9 cellular contexts compared by ENCODE assay signal in genomic region chr2:84947010-84947593, GRCh38. TPM values are rescaled to one million over a fixed set of nuclear protein-coding genes. Genes with fewer than 3 reads are reported as not detected.
DNase-seq lines count a peak whose midpoint lies in the region; ATAC-seq and TF ChIP-seq lines count a peak whose summit lies in the region.
"Had no signal": no experiment of that assay in that cellular context is flagged by ENCODE, and none has a peak within 500 bp of the region (broad histone marks: within the 10 kb centered on the region; RNA-seq: fewer than 3 reads in every experiment).

No MANE protein-coding gene starts in this region.

- H3K9me3 ChIP-seq in CD8-positive, alpha-beta T cell (ENCODE audit: low read length), result no peaks in the 10 kb centered on the region
- H3K9me3 ChIP-seq in IMR-90 (ENCODE audit: control insufficient read depth, insufficient read depth, low read length) (no peaks in the 10 kb centered on the region), aorta (ENCODE audit: control insufficient read depth, low read length) (no peaks in the 10 kb centered on the region)

- H4K5ac ChIP-seq in IMR-90 (ENCODE audit: low read depth, low read length), result peak overlapping the region; percentile 79; the same call in 1 of the 2 replicates

- in situ Hi-C loops in IMR-90 (cut with MboI; ENCODE audit: low sequenced_read_pairs), result no loop called here

- H2AK9ac ChIP-seq in IMR-90 (replicated peaks; ENCODE audit: low read depth, low read length, poor library complexity), result no peak overlapping the region

- no TSS peak for BruUV-seq in IMR-90 (replicated peaks; lab: Mats Ljungman, UMichigan)

- no peak for ATAC-seq in CD8-positive, alpha-beta T cell
- no peak for ATAC-seq in IMR-90 (ENCODE audit: low read depth)
- no peak for ATAC-seq in activated naive CD8-positive, alpha-beta T cell treated with anti-CD3 and anti-CD28 coated beads, Interleukin-2, amount 10 ng/mL, durations not matched to agents 7 days and 5 days (ENCODE audit: low read depth)
- ATAC-seq in naive thymus-derived CD8-positive, alpha-beta T cell, result no peak
- no peak for ATAC-seq in esophagus mucosa
- no peak for ATAC-seq in aorta (ENCODE audit: low FRiP score)

- H2AK5ac ChIP-seq in IMR-90 (ENCODE audit: low read depth, low read length), result peak overlapping the region; percentile 94

- no peak overlapping the region for H3K4me2 ChIP-seq in IMR-90 (ENCODE audit: low read depth, low read length)

- no peak for TF ChIP-seq CTCF in CD8-positive, alpha-beta T cell (IDR thresholded peaks at IDR 0.05)
- no peak for TF ChIP-seq CTCF in IMR-90 (conservative IDR thresholded peaks at IDR 0.05; ENCODE audit: low read depth, low read length)

- intact Hi-C loops in CD8-positive, alpha-beta T cell (cut with DNase I, micrococcal nuclease), result loop anchor here (2.0 kb wide), 2 partner anchors 20 to 22 kb away; no protein-coding TSS in a partner anchor
- intact Hi-C loops in IMR-90 (cut with micrococcal nuclease), result no loop called here
- intact Hi-C loops in aorta (cut with DNase I), result loop anchor here in 1 of 2 donors (10.0 kb wide), 1 partner anchor 892 kb away; no protein-coding TSS in a partner anchor

- H2BK15ac ChIP-seq in IMR-90 (ENCODE audit: low read depth, low read length), result peak overlapping the region; percentile 67; the same call in 2 of the 3 replicates

- no peak overlapping the region for H3K4me3 ChIP-seq in CD8-positive, alpha-beta T cell (ENCODE audit: low read depth, low read length)
- no peak overlapping the region for H3K4me3 ChIP-seq in IMR-90 (ENCODE audit: insufficient read depth, low read depth, low read length)
- no peak overlapping the region for H3K4me3 ChIP-seq in aorta (ENCODE audit: low read length in 2 of 2)

- WGBS in IMR-90 (ENCODE audit: extremely low coverage in 2 of 2, insufficient read length in 1 of 2), 2 experiments, result 100% methylated on average over 2 of the region's 10 CpGs; no CpG with 5 or more reads in 1 of the 2 experiments
- WGBS in aorta, 2 donors, result 84 to 86% methylated on average over 10 of the region's 10 CpGs

- H2BK20ac ChIP-seq in IMR-90 (ENCODE audit: low read depth, low read length), result peak overlapping the region; percentile 58

- H3K23ac ChIP-seq in IMR-90 (ENCODE audit: low read depth, low read length), result peak overlapping the region; percentile 25; the same call in 1 of the 2 replicates

- no peaks in the 10 kb centered on the region for H3K36me3 ChIP-seq in CD8-positive, alpha-beta T cell (ENCODE audit: insufficient read depth, low read length)
- H3K36me3 ChIP-seq in IMR-90 (ENCODE audit: control insufficient read depth, insufficient read depth, low read length) (no peaks in the 10 kb centered on the region), aorta (ENCODE audit: control insufficient read depth in 1 of 2, insufficient read depth in 2 of 2, low read length in 1 of 2) (no peaks in the 10 kb centered on the region)

- no peak for TF ChIP-seq RAD21 in IMR-90 (IDR thresholded peaks at IDR 0.05; ENCODE audit: low read length)

- peak overlapping the region; percentile 1 for H3K27ac ChIP-seq in CD8-positive, alpha-beta T cell (ENCODE audit: low read depth, low read length)
- no peak overlapping the region; the same call in 1 of the 2 replicates for H3K27ac ChIP-seq in IMR-90 (ENCODE audit: insufficient read depth, low read length)
- no peak overlapping the region for H3K27ac ChIP-seq in aorta (ENCODE audit: low read depth in 1 of 2, low read length in 2 of 2)

- peak overlapping the region; percentile 75 for H3K4me3 Mint-ChIP-seq in CD8-positive, alpha-beta T cell
- peak overlapping the region; percentile 80 for H3K4me3 Mint-ChIP-seq in activated naive CD8-positive, alpha-beta T cell treated with anti-CD3 and anti-CD28 coated beads, Interleukin-2, amount 10 ng/mL, durations not matched to agents 7 days and 5 days
- H3K4me3 Mint-ChIP-seq in naive thymus-derived CD8-positive, alpha-beta T cell, result peak overlapping the region in 9 of 10 donors; percentile 62 to 82 (median 74)

- no peak overlapping the region for H3K9ac ChIP-seq in IMR-90 (ENCODE audit: low read depth, low read length)

- peak overlapping the region; percentile 84 for H4K91ac ChIP-seq in IMR-90 (ENCODE audit: insufficient read depth, low read depth, low read length)

- H4K8ac ChIP-seq in IMR-90 (ENCODE audit: low read depth in 2 of 2, low read length in 2 of 2), result peak overlapping the region; percentile 45 to 83

- H3K4ac ChIP-seq in IMR-90 (ENCODE audit: low read depth, low read length), result peak overlapping the region; percentile 93

- DNase-seq in CD8-positive, alpha-beta T cell, result no peak
- DNase-seq in IMR-90 (no peak), GM03348 (ENCODE audit: low spot score) (no peak), aorta (no peak)
- no peak for DNase-seq in activated naive CD8-positive, alpha-beta T cell treated with anti-CD3 and anti-CD28 coated beads, Interleukin-2, amount 10 ng/mL, durations not matched to agents 7 days and 5 days
- DNase-seq in naive thymus-derived CD8-positive, alpha-beta T cell, result no peak
- DNase-seq: NCI-H2029; NK-92 treated with Interleukin-12 subunit alpha and Interleukin-12 subunit beta, amount 100 ng/mL, for 24 hours had no signal

- peak overlapping the region; percentile 15 for H3K14ac ChIP-seq in IMR-90 (replicated peaks; ENCODE audit: low read depth, low read length)

- TF ChIP-seq POLR2A in IMR-90 (IDR thresholded peaks at IDR 0.05; ENCODE audit: low read depth, low read length), result no peak

- CTCF ChIA-PET in CD8-positive, alpha-beta T cell (lab: Charles Lee), result interaction anchor here (0.9 to 4.9 kb wide), 11 partner anchors 13 to 73 kb away, joined by 3 to 28 read pairs (median 5); no protein-coding TSS in a partner anchor
- CTCF ChIA-PET in IMR-90 (lab: Yijun Ruan, JAX), result interaction anchor here (0.8 to 3.0 kb wide), 3 partner anchors 10 to 29 kb away, joined by 3 to 17 read pairs (median 3); no protein-coding TSS in a partner anchor

- H4K20me1 ChIP-seq in IMR-90 (ENCODE audit: insufficient read depth, low read length), result no peaks in the 10 kb centered on the region

- dilution Hi-C loops in IMR-90 (cut with HindIII; ENCODE audit: low sequenced_read_pairs, unreplicated experiment), result no loop called here

- H3K9me1 ChIP-seq in IMR-90 (ENCODE audit: insufficient read depth, low read length), result peaks cover 10% of the 10 kb centered on the region

- no peaks in the 10 kb centered on the region for H3K27me3 ChIP-seq in CD8-positive, alpha-beta T cell (ENCODE audit: insufficient read depth, low read length)
- H3K27me3 ChIP-seq in IMR-90 (ENCODE audit: control insufficient read depth, insufficient read depth, low read length) (no peaks in the 10 kb centered on the region), aorta (ENCODE audit: control insufficient read depth in 1 of 2, insufficient read depth in 2 of 2, low read length in 1 of 2) (no peaks in the 10 kb centered on the region)

- no peaks in the 10 kb centered on the region for H3K9me3 Mint-ChIP-seq in CD8-positive, alpha-beta T cell
- H3K9me3 Mint-ChIP-seq in activated naive CD8-positive, alpha-beta T cell treated with anti-CD3 and anti-CD28 coated beads, Interleukin-2, amount 10 ng/mL, durations not matched to agents 7 days and 5 days, result no peaks in the 10 kb centered on the region
- H3K9me3 Mint-ChIP-seq in naive thymus-derived CD8-positive, alpha-beta T cell, result no peaks in the 10 kb centered on the region

- peak overlapping the region; percentile 91 for H2AFZ ChIP-seq in IMR-90 (replicated peaks; ENCODE audit: low read length, poor library complexity)

- H3K4me1 Mint-ChIP-seq in CD8-positive, alpha-beta T cell (ENCODE audit: low read depth), result peaks cover 24% of the 10 kb centered on the region
- H3K4me1 Mint-ChIP-seq in activated naive CD8-positive, alpha-beta T cell treated with anti-CD3 and anti-CD28 coated beads, Interleukin-2, amount 10 ng/mL, durations not matched to agents 7 days and 5 days, result peaks cover 26% of the 10 kb centered on the region
- H3K4me1 Mint-ChIP-seq in naive thymus-derived CD8-positive, alpha-beta T cell, result peaks cover 20 to 39% (median 33%) of the 10 kb centered on the region in 4 donors

- POLR2A ChIA-PET in CD8-positive, alpha-beta T cell (lab: Charles Lee), result interaction anchor here (0.8 to 2.5 kb wide), 9 partner anchors 10 to 141 kb away, joined by 3 to 14 read pairs (median 6); partner anchors contain the start of gene KCMF1
- POLR2A ChIA-PET in IMR-90 (lab: Charles Lee; ENCODE audit: unreplicated experiment), result interaction anchor here (0.5 kb wide), 1 partner anchor 26 kb away, joined by 7 read pairs; no protein-coding TSS in a partner anchor
- POLR2A ChIA-PET in activated naive CD8-positive, alpha-beta T cell treated with anti-CD3 and anti-CD28 coated beads, Interleukin-2, amount 10 ng/mL, durations not matched to agents 7 days and 5 days (lab: Charles Lee), result interaction anchor here (0.6 to 4.2 kb wide), 12 partner anchors 9 to 380 kb away, joined by 3 to 49 read pairs (median 4); partner anchors contain the start of genes KCMF1 and TGOLN2
- POLR2A ChIA-PET in naive thymus-derived CD8-positive, alpha-beta T cell (lab: Charles Lee), result interaction anchor here (0.9 to 3.8 kb wide), 10 partner anchors 12 to 421 kb away, joined by 3 to 36 read pairs (median 5); partner anchors contain the start of genes KCMF1 and TMSB10

- H3K36me3 Mint-ChIP-seq in CD8-positive, alpha-beta T cell, result no peaks in the 10 kb centered on the region
- H3K36me3 Mint-ChIP-seq in activated naive CD8-positive, alpha-beta T cell treated with anti-CD3 and anti-CD28 coated beads, Interleukin-2, amount 10 ng/mL, durations not matched to agents 7 days and 5 days, result peaks cover 19% of the 10 kb centered on the region
- no peaks in the 10 kb centered on the region for H3K36me3 Mint-ChIP-seq in naive thymus-derived CD8-positive, alpha-beta T cell

- peak overlapping the region; percentile 96 for H2BK120ac ChIP-seq in IMR-90 (ENCODE audit: low read depth, low read length)

- H3K18ac ChIP-seq in IMR-90 (ENCODE audit: low read depth, low read length), result peak overlapping the region; percentile 10; the same call in 1 of the 2 replicates

- H3K4me1 ChIP-seq in CD8-positive, alpha-beta T cell (ENCODE audit: insufficient read depth, low read length), result peaks cover 22% of the 10 kb centered on the region
- H3K4me1 ChIP-seq in IMR-90 (ENCODE audit: control insufficient read depth, insufficient read depth, low read length) (peaks cover 4% of the 10 kb centered on the region; the same call in 1 of the 2 replicates), aorta (ENCODE audit: control insufficient read depth in 1 of 2, insufficient read depth in 2 of 2, low read length in 2 of 2) (no peaks in the 10 kb centered on the region)

- H2BK5ac ChIP-seq in IMR-90 (ENCODE audit: low read depth, low read length, poor library complexity, severe bottlenecking), result peak overlapping the region; percentile 99

- peaks cover 0 to 18% of the 10 kb centered on the region in 2 experiments; a peak in 1 of 4 replicates for H3K79me1 ChIP-seq in IMR-90 (ENCODE audit: low read depth in 1 of 2, low read length in 2 of 2)

- no peaks in the 10 kb centered on the region for H3K27me3 Mint-ChIP-seq in CD8-positive, alpha-beta T cell (ENCODE audit: low read depth)
- H3K27me3 Mint-ChIP-seq in activated naive CD8-positive, alpha-beta T cell treated with anti-CD3 and anti-CD28 coated beads, Interleukin-2, amount 10 ng/mL, durations not matched to agents 7 days and 5 days, result no peaks in the 10 kb centered on the region
- no peaks in the 10 kb centered on the region for H3K27me3 Mint-ChIP-seq in naive thymus-derived CD8-positive, alpha-beta T cell

- no peak overlapping the region for H3K56ac ChIP-seq in IMR-90 (ENCODE audit: extremely low read depth, insufficient read depth, low read length)

- peak overlapping the region; percentile 90 for H3K27ac Mint-ChIP-seq in CD8-positive, alpha-beta T cell
- peak overlapping the region; percentile 97 for H3K27ac Mint-ChIP-seq in activated naive CD8-positive, alpha-beta T cell treated with anti-CD3 and anti-CD28 coated beads, Interleukin-2, amount 10 ng/mL, durations not matched to agents 7 days and 5 days
- peak overlapping the region in 9 of 10 donors; percentile 66 to 95 (median 87) for H3K27ac Mint-ChIP-seq in naive thymus-derived CD8-positive, alpha-beta T cell

RNA-seq across cellular contexts. Expression of gene KCMF1, which starts 23.9 kb away (rescaled TPM):
- total RNA-seq in CD8-positive, alpha-beta T cell, result 10 to 100 TPM; 85.3 to 89.5 TPM
- total RNA-seq in IMR-90 (2012; rRNA removed) (108 and 118 TPM in 2 replicates), esophagus mucosa (80.7 TPM), aorta (10 to 100 TPM; 59.1 to 66.7 TPM)
- polyA plus RNA-seq in IMR-90 (2012; rRNA removed) (49.6 and 49.9 TPM in 2 replicates), aorta (10 to 100 TPM; 37.2 to 42.2 TPM)
- polyA plus RNA-seq in IMR-90 (2012; cell fraction: cytosol; rRNA removed), result 7.8 and 8.4 TPM in 2 replicates
- polyA plus RNA-seq in IMR-90 (2012; cell fraction: nucleus; rRNA removed; ENCODE audit: low replicate concordance), result 5.9 and 39.0 TPM in 2 replicates
- 10 to 100 TPM; 79.3 to 81.0 TPM for total RNA-seq in activated naive CD8-positive, alpha-beta T cell treated with anti-CD3 and anti-CD28 coated beads, Interleukin-2, amount 10 ng/mL, durations not matched to agents 7 days and 5 days
- 10 to 100 TPM; 69.0 to 74.8 TPM for total RNA-seq in naive thymus-derived CD8-positive, alpha-beta T cell
- polyA plus RNA-seq in naive thymus-derived CD8-positive, alpha-beta T cell, result 10 to 100 TPM; 13.3 to 30.2 (median 28.1) TPM

RNA-seq across cellular contexts. Expression of gene TMSB10, which starts 41.6 kb away (rescaled TPM):
- 1,000 to 10,000 TPM; 1,479 to 1,577 TPM for total RNA-seq in CD8-positive, alpha-beta T cell
- 842 and 3,620 TPM in 2 replicates for total RNA-seq in IMR-90 (2012; rRNA removed)
- 5,527 and 7,531 TPM in 2 replicates for polyA plus RNA-seq in IMR-90 (2012; rRNA removed)
- polyA plus RNA-seq in IMR-90 (2012; cell fraction: cytosol; rRNA removed), result 7,585 and 16,787 TPM in 2 replicates
- 1,357 and 2,658 TPM in 2 replicates for polyA plus RNA-seq in IMR-90 (2012; cell fraction: nucleus; rRNA removed; ENCODE audit: low replicate concordance)
- total RNA-seq in activated naive CD8-positive, alpha-beta T cell treated with anti-CD3 and anti-CD28 coated beads, Interleukin-2, amount 10 ng/mL, durations not matched to agents 7 days and 5 days, result 1,000 to 10,000 TPM; 4,217 to 4,653 TPM
- 1,000 to 10,000 TPM; 1,479 to 1,535 TPM for total RNA-seq in naive thymus-derived CD8-positive, alpha-beta T cell
- 1,000 to 10,000 TPM; 6,950 to 8,855 (median 7,882) TPM for polyA plus RNA-seq in naive thymus-derived CD8-positive, alpha-beta T cell
- total RNA-seq in esophagus mucosa, result 1,660 TPM
- total RNA-seq in aorta, result 1,000 to 10,000 TPM in 1 of 2 donors, 100 to 1,000 TPM in 1; 876 to 1,016 TPM
- polyA plus RNA-seq in aorta, result 1,000 to 10,000 TPM; 1,527 to 2,217 TPM
